Comparison of ENCODE assay signal across 8 cellular contexts in the genomic region with DNA sequence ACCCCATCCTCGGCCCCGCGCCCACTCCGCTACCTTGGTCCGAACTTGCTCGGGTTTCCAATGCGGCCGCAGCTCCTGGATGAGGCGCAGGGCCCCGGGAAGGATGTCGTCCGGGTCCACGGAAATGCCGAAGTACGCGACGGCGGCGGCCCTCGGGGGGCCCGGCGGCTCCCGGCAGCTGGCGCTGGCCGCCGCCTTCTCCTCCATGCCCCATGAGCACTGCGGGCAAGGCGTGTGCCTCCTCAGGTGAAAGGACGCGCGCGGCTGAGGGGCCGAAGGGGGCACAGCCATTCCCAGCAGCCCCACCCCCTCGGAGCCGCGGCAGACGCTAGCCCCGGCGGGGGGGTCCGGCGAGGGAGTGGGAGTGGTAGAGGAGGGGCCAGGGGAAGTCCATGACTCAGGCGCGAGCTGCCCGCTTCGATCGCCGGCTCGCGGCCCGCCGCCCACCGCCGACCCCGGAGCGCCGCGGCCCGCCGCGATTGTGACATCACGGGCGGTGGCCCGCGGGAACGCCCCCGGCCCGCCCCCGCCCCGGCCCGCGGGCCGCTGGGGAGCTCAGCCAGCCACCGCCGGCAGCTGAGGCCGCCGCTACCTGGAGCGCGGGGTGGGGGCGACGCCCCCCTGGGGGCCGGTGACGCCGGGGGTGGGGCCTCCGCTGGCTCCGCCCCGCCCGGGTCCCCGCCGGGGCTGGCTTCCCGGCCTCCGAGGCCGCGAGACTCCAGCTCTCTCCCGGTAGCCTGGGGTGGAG. TPM values are rescaled to one million over a fixed set of nuclear protein-coding genes. Genes with fewer than 3 reads are reported as not detected.
DNase-seq lines count a peak whose midpoint lies in the region; ATAC-seq lines count a peak whose summit lies in the region.

A gene with protein sequence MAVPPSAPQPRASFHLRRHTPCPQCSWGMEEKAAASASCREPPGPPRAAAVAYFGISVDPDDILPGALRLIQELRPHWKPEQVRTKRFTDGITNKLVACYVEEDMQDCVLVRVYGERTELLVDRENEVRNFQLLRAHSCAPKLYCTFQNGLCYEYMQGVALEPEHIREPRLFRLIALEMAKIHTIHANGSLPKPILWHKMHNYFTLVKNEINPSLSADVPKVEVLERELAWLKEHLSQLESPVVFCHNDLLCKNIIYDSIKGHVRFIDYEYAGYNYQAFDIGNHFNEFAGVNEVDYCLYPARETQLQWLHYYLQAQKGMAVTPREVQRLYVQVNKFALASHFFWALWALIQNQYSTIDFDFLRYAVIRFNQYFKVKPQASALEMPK (minus strand): TSS at position 483 of the 748 bp plus-strand sequence. CDS start 192 bp downstream, at position 291.

- DNase-seq in DMS53 treated with DMSO at 0.1 percent for 48 hours (lab: John Stamatoyannopoulos, UW; ENCODE audit: unreplicated experiment) (peak; percentile 48), NCI-H1694 (lab: John Stamatoyannopoulos, UW) (peak; percentile 23), ecto neural progenitor cell (ENCODE audit: low spot score) (peak; percentile 81), lung microvascular endothelial cell (ENCODE audit: low read depth in 2 of 2) (peak; percentile 48 to 72), OCI-M1 (lab: John Stamatoyannopoulos, UW) (no peak)
- peak; percentile 29 to 32 for DNase-seq in activated CD4-positive, alpha-beta T cell treated with anti-CD3 and anti-CD28 coated beads, Interleukin-2, amount 50 U/mL, for 4 hours
- peak; percentile 15 for DNase-seq in stimulated activated CD8-positive, alpha-beta memory T cell treated with anti-CD3 and anti-CD28 coated beads, Interleukin-15, amount 100 ng/mL, for 1 hour (ENCODE audit: low read depth)

- ATAC-seq in HG03469 (IDR thresholded peaks at IDR 0.05; ENCODE audit: unreplicated experiment): no peak

RNA-seq across cellular contexts. Expression of the gene that starts here (rescaled TPM):
- 6.9 and 9.4 TPM in 2 replicates for total RNA-seq in lung microvascular endothelial cell
